In the genomic region with DNA sequence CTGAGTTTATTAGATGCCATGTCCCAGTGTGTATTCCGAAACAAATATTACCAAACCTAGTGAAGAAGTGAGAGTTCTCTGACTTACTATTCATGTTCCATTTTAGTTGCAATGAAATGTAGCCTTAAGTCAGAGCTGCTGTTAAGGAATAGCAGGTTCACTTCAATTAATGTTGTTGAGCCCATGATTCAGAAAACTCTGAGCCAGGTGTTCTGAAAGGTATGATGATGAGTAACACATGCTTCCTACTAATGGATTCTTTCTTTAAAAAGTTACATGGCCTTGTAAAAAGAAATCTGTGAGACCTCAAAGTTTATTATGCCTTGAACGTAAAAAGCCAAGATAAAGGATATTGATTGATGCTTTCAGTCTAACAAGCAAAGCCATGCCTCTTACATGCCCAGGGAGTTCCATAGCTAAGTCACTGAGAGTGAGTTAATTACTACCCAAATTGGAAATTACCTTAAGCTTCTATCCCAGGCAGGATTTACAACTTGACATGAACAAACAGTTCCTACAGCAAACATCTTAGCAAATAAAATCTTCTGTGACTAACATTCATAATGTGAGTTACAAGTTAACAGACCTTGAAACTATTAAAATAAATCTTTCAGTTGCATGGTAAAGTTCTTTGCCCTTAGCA, we compare ENCODE assay signal across 1 cellular context.
A peak's percentile ranks its signal among the peaks of the same experiment; 100 is the strongest.
TF ChIP-seq lines count a peak whose summit lies in the region.

No MANE protein-coding gene starts in this region.

TF ChIP-seq in HEK293, 187 proteins besides CTCF, POLR2A, EP300 and RAD21 (continued from another document):
- TF ChIP-seq ZNF639 (tag by site-specific recombination; IDR thresholded peaks at IDR 0.05) (no peak), ZNF211 (tag by site-specific recombination; IDR thresholded peaks at IDR 0.05; ENCODE audit: low read depth) (no peak), GFI1B (tag by site-specific recombination; IDR thresholded peaks at IDR 0.05) (peak; percentile 36; the same call in 1 of the 2 replicates), ZNF768 (tag by site-specific recombination; IDR thresholded peaks at IDR 0.05) (no peak), ZNF785 (tag by site-specific recombination; IDR thresholded peaks at IDR 0.05) (no peak), PRDM2 (tag by site-specific recombination; IDR thresholded peaks at IDR 0.05; ENCODE audit: borderline replicate concordance) (no peak), HOXC10 (CRISPR knock-in tag; IDR thresholded peaks at IDR 0.05) (no peak), KLF16 (tag by site-specific recombination; IDR thresholded peaks at IDR 0.05) (no peak), GLIS1 (tag by site-specific recombination; IDR thresholded peaks at IDR 0.05) (peak; percentile 13; the same call in 1 of the 2 replicates), BCL11B (tag by site-specific recombination; IDR thresholded peaks at IDR 0.05; ENCODE audit: low read depth) (peak; percentile 43; the same call in 1 of the 2 replicates), ZNF146 (tag by site-specific recombination; IDR thresholded peaks at IDR 0.05) (no peak), SCRT2 (tag by site-specific recombination; IDR thresholded peaks at IDR 0.05) (no peak), ZNF555 (tag by site-specific recombination; conservative IDR thresholded peaks at IDR 0.05) (no peak), ZNF530 (tag by site-specific recombination; IDR thresholded peaks at IDR 0.05; ENCODE audit: low read depth) (no peak), ZNF777 (tag by site-specific recombination; IDR thresholded peaks at IDR 0.05; ENCODE audit: borderline replicate concordance) (no peak), ZNF544 (tag by site-specific recombination; IDR thresholded peaks at IDR 0.05) (no peak), SP7 (tag by site-specific recombination; IDR thresholded peaks at IDR 0.05) (peak; percentile 41; the same call in 1 of the 2 replicates), ZNF391 (tag by site-specific recombination; IDR thresholded peaks at IDR 0.05; ENCODE audit: borderline replicate concordance, low read depth) (no peak)
- TF ChIP-seq, protein P1, sequence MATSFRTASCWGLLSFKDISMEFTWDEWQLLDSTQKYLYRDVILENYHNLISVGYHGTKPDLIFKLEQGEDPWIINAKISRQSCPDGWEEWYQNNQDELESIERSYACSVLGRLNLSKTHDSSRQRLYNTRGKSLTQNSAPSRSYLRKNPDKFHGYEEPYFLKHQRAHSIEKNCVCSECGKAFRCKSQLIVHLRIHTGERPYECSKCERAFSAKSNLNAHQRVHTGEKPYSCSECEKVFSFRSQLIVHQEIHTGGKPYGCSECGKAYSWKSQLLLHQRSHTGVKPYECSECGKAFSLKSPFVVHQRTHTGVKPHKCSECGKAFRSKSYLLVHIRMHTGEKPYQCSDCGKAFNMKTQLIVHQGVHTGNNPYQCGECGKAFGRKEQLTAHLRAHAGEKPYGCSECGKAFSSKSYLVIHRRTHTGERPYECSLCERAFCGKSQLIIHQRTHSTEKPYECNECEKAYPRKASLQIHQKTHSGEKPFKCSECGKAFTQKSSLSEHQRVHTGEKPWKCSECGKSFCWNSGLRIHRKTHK (tag by site-specific recombination; IDR thresholded peaks at IDR 0.05) = no peak
- TF ChIP-seq, protein P2, sequence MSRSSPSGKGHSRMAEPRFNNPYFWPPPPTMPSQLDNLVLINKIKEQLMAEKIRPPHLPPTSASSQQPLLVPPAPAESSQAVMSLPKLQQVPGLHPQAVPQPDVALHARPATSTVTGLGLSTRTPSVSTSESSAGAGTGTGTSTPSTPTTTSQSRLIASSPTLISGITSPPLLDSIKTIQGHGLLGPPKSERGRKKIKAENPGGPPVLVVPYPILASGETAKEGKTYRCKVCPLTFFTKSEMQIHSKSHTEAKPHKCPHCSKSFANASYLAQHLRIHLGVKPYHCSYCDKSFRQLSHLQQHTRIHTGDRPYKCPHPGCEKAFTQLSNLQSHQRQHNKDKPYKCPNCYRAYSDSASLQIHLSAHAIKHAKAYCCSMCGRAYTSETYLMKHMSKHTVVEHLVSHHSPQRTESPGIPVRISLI (tag by site-specific recombination; IDR thresholded peaks at IDR 0.05) = no peak
- TF ChIP-seq, protein P3, sequence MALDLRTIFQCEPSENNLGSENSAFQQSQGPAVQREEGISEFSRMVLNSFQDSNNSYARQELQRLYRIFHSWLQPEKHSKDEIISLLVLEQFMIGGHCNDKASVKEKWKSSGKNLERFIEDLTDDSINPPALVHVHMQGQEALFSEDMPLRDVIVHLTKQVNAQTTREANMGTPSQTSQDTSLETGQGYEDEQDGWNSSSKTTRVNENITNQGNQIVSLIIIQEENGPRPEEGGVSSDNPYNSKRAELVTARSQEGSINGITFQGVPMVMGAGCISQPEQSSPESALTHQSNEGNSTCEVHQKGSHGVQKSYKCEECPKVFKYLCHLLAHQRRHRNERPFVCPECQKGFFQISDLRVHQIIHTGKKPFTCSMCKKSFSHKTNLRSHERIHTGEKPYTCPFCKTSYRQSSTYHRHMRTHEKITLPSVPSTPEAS (tag by site-specific recombination; IDR thresholded peaks at IDR 0.05) = no peak
- TF ChIP-seq, protein P4, sequence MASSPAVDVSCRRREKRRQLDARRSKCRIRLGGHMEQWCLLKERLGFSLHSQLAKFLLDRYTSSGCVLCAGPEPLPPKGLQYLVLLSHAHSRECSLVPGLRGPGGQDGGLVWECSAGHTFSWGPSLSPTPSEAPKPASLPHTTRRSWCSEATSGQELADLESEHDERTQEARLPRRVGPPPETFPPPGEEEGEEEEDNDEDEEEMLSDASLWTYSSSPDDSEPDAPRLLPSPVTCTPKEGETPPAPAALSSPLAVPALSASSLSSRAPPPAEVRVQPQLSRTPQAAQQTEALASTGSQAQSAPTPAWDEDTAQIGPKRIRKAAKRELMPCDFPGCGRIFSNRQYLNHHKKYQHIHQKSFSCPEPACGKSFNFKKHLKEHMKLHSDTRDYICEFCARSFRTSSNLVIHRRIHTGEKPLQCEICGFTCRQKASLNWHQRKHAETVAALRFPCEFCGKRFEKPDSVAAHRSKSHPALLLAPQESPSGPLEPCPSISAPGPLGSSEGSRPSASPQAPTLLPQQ (tag by site-specific recombination; IDR thresholded peaks at IDR 0.05) = no peak
- TF ChIP-seq, protein P5, sequence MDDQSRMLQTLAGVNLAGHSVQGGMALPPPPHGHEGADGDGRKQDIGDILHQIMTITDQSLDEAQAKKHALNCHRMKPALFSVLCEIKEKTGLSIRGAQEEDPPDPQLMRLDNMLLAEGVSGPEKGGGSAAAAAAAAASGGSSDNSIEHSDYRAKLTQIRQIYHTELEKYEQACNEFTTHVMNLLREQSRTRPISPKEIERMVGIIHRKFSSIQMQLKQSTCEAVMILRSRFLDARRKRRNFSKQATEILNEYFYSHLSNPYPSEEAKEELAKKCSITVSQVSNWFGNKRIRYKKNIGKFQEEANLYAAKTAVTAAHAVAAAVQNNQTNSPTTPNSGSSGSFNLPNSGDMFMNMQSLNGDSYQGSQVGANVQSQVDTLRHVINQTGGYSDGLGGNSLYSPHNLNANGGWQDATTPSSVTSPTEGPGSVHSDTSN (CRISPR knock-in tag; IDR thresholded peaks at IDR 0.05) = no peak
